ENCODE assay signal across 17 cellular contexts in the genomic region with DNA sequence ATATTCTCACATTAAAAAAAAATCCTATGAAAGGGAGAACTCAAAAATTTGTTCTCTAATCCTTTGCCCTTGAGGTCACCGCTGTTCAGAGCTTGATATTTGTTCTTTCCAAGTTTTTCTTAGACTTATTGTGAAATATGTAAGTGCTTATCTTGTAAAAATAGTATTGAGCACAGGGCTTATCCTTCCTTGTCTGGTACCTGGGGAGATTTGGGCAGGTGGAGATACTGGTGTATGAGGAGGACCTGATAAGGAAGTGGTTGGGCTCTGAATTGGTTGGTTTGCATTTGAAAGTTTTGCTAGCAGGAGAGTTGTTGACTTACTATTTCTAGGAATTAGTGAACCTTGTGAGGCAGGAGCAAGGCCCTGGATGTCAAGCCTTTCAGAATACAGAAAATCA.
"Had no signal": no experiment of that assay in that cellular context is flagged by ENCODE, and none has a peak within 500 bp of the region (broad histone marks: within the 10 kb centered on the region; RNA-seq: fewer than 3 reads in every experiment).

No MANE protein-coding gene starts in this region.

- ATAC-seq: activated CD8-positive, alpha-beta memory T cell treated with anti-CD3 and anti-CD28 coated beads, Interleukin-2, amount 10 ng/mL, durations not matched to agents 7 days and 5 days; activated T-cell treated with anti-CD3 and anti-CD28 coated beads, Interleukin-2, amount 50 U/mL, for 4 hours; left lobe of liver; natural killer cell treated with Interleukin-12 subunit alpha and Interleukin-12 subunit beta and Interleukin-15 and Interleukin-18, amount 100 ng/mL, for 72 hours had no signal

- FAIRE-seq: bronchial epithelial cell had no signal

- H3K27me3 ChIP-seq: esophagus muscularis mucosa had no signal

- H3K4me1 ChIP-seq: esophagus muscularis mucosa had no signal

- H3K4me3 ChIP-seq: esophagus muscularis mucosa had no signal

- H3K27ac Mint-ChIP-seq: activated CD8-positive, alpha-beta memory T cell treated with anti-CD3 and anti-CD28 coated beads, Interleukin-2, amount 10 ng/mL, durations not matched to agents 7 days and 5 days; activated naive CD8-positive, alpha-beta T cell treated with anti-CD3 and anti-CD28 coated beads, Interleukin-2, amount 10 ng/mL, durations not matched to agents 7 days and 5 days; natural killer cell treated with Interleukin-12 subunit alpha and Interleukin-12 subunit beta and Interleukin-15 and Interleukin-18, amount 100 ng/mL, for 72 hours; stimulated activated naive CD8-positive, alpha-beta T cell treated with anti-CD3 and anti-CD28 coated beads, Interleukin-15, Interleukin-2, amounts not matched to agents 100 ng/mL and 50 ng/mL, for 24 hours had no signal

- H3K27ac ChIP-seq: esophagus muscularis mucosa had no signal

- H3K36me3 ChIP-seq: esophagus muscularis mucosa had no signal

- H3K36me3 Mint-ChIP-seq: activated CD8-positive, alpha-beta memory T cell treated with anti-CD3 and anti-CD28 coated beads, Interleukin-2, amount 10 ng/mL, durations not matched to agents 7 days and 5 days; activated naive CD8-positive, alpha-beta T cell treated with anti-CD3 and anti-CD28 coated beads, Interleukin-2, amount 10 ng/mL, durations not matched to agents 7 days and 5 days; natural killer cell treated with Interleukin-12 subunit alpha and Interleukin-12 subunit beta and Interleukin-15 and Interleukin-18, amount 100 ng/mL, for 72 hours had no signal

- H3K9me3 ChIP-seq: esophagus muscularis mucosa had no signal

- H3K4me3 Mint-ChIP-seq: activated CD8-positive, alpha-beta memory T cell treated with anti-CD3 and anti-CD28 coated beads, Interleukin-2, amount 10 ng/mL, durations not matched to agents 7 days and 5 days; activated naive CD8-positive, alpha-beta T cell treated with anti-CD3 and anti-CD28 coated beads, Interleukin-2, amount 10 ng/mL, durations not matched to agents 7 days and 5 days; activated T-cell treated with anti-CD3 and anti-CD28 coated beads, Interleukin-2, amount 50 U/mL, for 4 hours; natural killer cell treated with Interleukin-12 subunit alpha and Interleukin-12 subunit beta and Interleukin-15 and Interleukin-18, amount 100 ng/mL, for 72 hours; stimulated activated naive CD8-positive, alpha-beta T cell treated with anti-CD3 and anti-CD28 coated beads, Interleukin-15, Interleukin-2, amounts not matched to agents 100 ng/mL and 50 ng/mL, for 24 hours had no signal

- H3K9me3 Mint-ChIP-seq: activated naive CD8-positive, alpha-beta T cell treated with anti-CD3 and anti-CD28 coated beads, Interleukin-2, amount 10 ng/mL, durations not matched to agents 7 days and 5 days; activated T-cell treated with anti-CD3 and anti-CD28 coated beads, Interleukin-2, amount 50 U/mL, for 4 hours; natural killer cell treated with Interleukin-12 subunit alpha and Interleukin-12 subunit beta and Interleukin-15 and Interleukin-18, amount 100 ng/mL, for 72 hours; stimulated activated naive CD8-positive, alpha-beta T cell treated with anti-CD3 and anti-CD28 coated beads, Interleukin-15, Interleukin-2, amounts not matched to agents 100 ng/mL and 50 ng/mL, for 24 hours had no signal

- DNase-seq: activated CD4-positive, alpha-beta T cell treated with anti-CD3 and anti-CD28 coated beads, Interleukin-2, amount 50 U/mL, for 48 hours; activated CD4-positive, CD25-positive, alpha-beta regulatory T cell treated with anti-CD3 and anti-CD28 coated beads, Interleukin-2, amount 50 U/mL, for 72 hours; activated CD8-positive, alpha-beta memory T cell treated with anti-CD3 and anti-CD28 coated beads, Interleukin-2, amount 10 ng/mL, durations not matched to agents 7 days and 5 days; activated gamma-delta T cell; activated naive CD8-positive, alpha-beta T cell treated with anti-CD3 and anti-CD28 coated beads, Interleukin-2, amount 10 ng/mL, durations not matched to agents 7 days and 5 days; activated T-cell treated with anti-CD3 and anti-CD28 coated beads, Interleukin-2, amount 50 U/mL, for 4 hours; aorta; islet precursor cell; occipital lobe; stimulated activated CD4-positive, alpha-beta T cell treated with anti-CD3 and anti-CD28 coated beads, Interleukin-4, amount 100 ng/mL, for 1 hour; stimulated activated CD8-positive, alpha-beta memory T cell treated with anti-CD3 and anti-CD28 coated beads, Interleukin-4, amount 100 ng/mL, for 48 hours; T-helper 2 cell had no signal
